Comparison of ENCODE assay signal across 8 cellular contexts in genomic region chr16:4474192-4474961, GRCh38. TPM values are rescaled to one million over a fixed set of nuclear protein-coding genes. Genes with fewer than 3 reads are reported as not detected.
DNase-seq lines count a peak whose midpoint lies in the region; ATAC-seq and FAIRE-seq lines count a peak whose summit lies in the region.

Gene NMRAL1 (minus strand): TSS chr16:4474625. CDS start chr16:4474132, 493 bp downstream.

- peak within 1 kb of the TSS; percentile 89 for H2AFZ ChIP-seq in neuronal stem cell (ENCODE audit: low read length)

- H3K27me3 ChIP-seq in neuronal stem cell (ENCODE audit: control insufficient read depth in 3 of 3, insufficient read depth in 3 of 3, low read depth in 1 of 3, low read length in 3 of 3) (peaks cover 0 to 5% (median 0%) of the 10 kb centered on the region in 3 experiments), subcutaneous abdominal adipose tissue (ENCODE audit: control insufficient read depth in 5 of 5, insufficient read depth in 4 of 5, low read length in 5 of 5) (no peaks in the 10 kb centered on the region)

- H3K27ac ChIP-seq in neuronal stem cell (replicated peaks; ENCODE audit: low read length), result no peak within 1 kb of the TSS
- peak within 1 kb of the TSS; percentile 70 for H3K27ac ChIP-seq in subcutaneous abdominal adipose tissue (ENCODE audit: low read depth, low read length)

- H3K4me1 ChIP-seq in neuronal stem cell (ENCODE audit: control insufficient read depth in 2 of 2, insufficient read depth in 1 of 2, low read depth in 1 of 2, low read length in 2 of 2), result peaks cover 3 to 7% of the 10 kb centered on the region in 2 donors
- H3K4me1 ChIP-seq in subcutaneous abdominal adipose tissue (ENCODE audit: control insufficient read depth in 5 of 5, insufficient read depth in 5 of 5, low read length in 5 of 5), result peaks cover 2 to 43% (median 27%) of the 10 kb centered on the region in 5 donors

- DNase-seq in AML-193 (lab: John Stamatoyannopoulos, UW) (peak; percentile 85 to 89), LHCN-M2 (ENCODE audit: low read depth) (peak; percentile 77), SK-MEL-5 (ENCODE audit: low read depth, low spot score) (peak; percentile 93), frontal cortex (ENCODE audit: low spot score in 2 of 2) (peak; percentile 78 to 85), neuronal stem cell (ENCODE audit: low spot score) (peak; percentile 59)
- peak; percentile 83 for DNase-seq in activated naive CD4-positive, alpha-beta T cell treated with Interleukin-2 at 50 U/mL for 16 hours

- H3K4me3 ChIP-seq in neuronal stem cell (ENCODE audit: low read length in 2 of 2), result peak within 1 kb of the TSS; percentile 53 to 79
- H3K4me3 ChIP-seq in subcutaneous abdominal adipose tissue (ENCODE audit: low read depth in 1 of 5, low read length in 5 of 5), result peak within 1 kb of the TSS; percentile 50 to 76 (median 67)

- peak within 1 kb of the TSS; percentile 91 for H3K23ac ChIP-seq in neuronal stem cell (ENCODE audit: low read depth, low read length, poor library complexity)

- peaks cover 5% of the 10 kb centered on the region for H3K79me1 ChIP-seq in neuronal stem cell (ENCODE audit: low read depth, low read length)

- no peak for FAIRE-seq in frontal cortex (lab: Jason Lieb, UNC)

- H2AK5ac ChIP-seq in neuronal stem cell (ENCODE audit: low read depth, low read length), result no peak within 1 kb of the TSS

- H3K36me3 ChIP-seq in neuronal stem cell (replicated peaks in 1 of 2; ENCODE audit: control insufficient read depth in 2 of 2, insufficient read depth in 2 of 2, low read length in 2 of 2) (no peaks in the 10 kb centered on the region), subcutaneous abdominal adipose tissue (ENCODE audit: control insufficient read depth in 5 of 5, insufficient read depth in 5 of 5, low read length in 5 of 5) (peaks cover 0 to 2% (median under 1%) of the 10 kb centered on the region in 5 donors)

- H3K9me3 ChIP-seq in neuronal stem cell (replicated peaks in 1 of 2; ENCODE audit: control insufficient read depth in 2 of 2, insufficient read depth in 1 of 2, low read depth in 1 of 2, low read length in 2 of 2) (peaks cover 4 to 9% of the 10 kb centered on the region in 2 donors), subcutaneous abdominal adipose tissue (ENCODE audit: control insufficient read depth in 5 of 5, low read length in 5 of 5) (no peaks in the 10 kb centered on the region)

- H3K4ac ChIP-seq in neuronal stem cell (ENCODE audit: low read length), result peak within 1 kb of the TSS; percentile 76

- H3K9ac ChIP-seq in neuronal stem cell (ENCODE audit: low read depth, low read length, poor library complexity) (peak within 1 kb of the TSS; percentile 84), subcutaneous abdominal adipose tissue (ENCODE audit: low read length in 5 of 5) (peak within 1 kb of the TSS in 3 of 5 donors; percentile 8 to 73 (median 51))

- WGBS in neuronal stem cell (ENCODE audit: extremely low coverage in 2 of 2, insufficient read length in 2 of 2, insufficient replicate concordance in 1 of 2), 2 donors, result no CpG with 5 or more reads among the region's 60 CpGs

- H3K18ac ChIP-seq in neuronal stem cell (ENCODE audit: low read length), result peak within 1 kb of the TSS; percentile 92

- H2BK15ac ChIP-seq in neuronal stem cell (ENCODE audit: low read length), result no peak within 1 kb of the TSS

- H4K91ac ChIP-seq in neuronal stem cell (ENCODE audit: low read depth, low read length, poor library complexity), result no peak within 1 kb of the TSS

- in situ Hi-C loops in SK-MEL-5 (cut with HindIII; ENCODE audit: low pct_unique_long_range_greater_than_20kb, low sequenced_read_pairs), result no loop called here

- peak within 1 kb of the TSS; percentile 61 for H2BK120ac ChIP-seq in neuronal stem cell (ENCODE audit: low read depth, low read length)

- no peak within 1 kb of the TSS for H4K8ac ChIP-seq in neuronal stem cell (ENCODE audit: low read depth, low read length)

- peak within 1 kb of the TSS; percentile 56 for H3K14ac ChIP-seq in neuronal stem cell (ENCODE audit: low read length)

- no peak within 1 kb of the TSS for H2BK12ac ChIP-seq in neuronal stem cell (ENCODE audit: low read length)

- H3K4me2 ChIP-seq in neuronal stem cell (ENCODE audit: insufficient read depth, low read length, poor library complexity, severe bottlenecking), result peak within 1 kb of the TSS; percentile 91

- no peak within 1 kb of the TSS for H2BK5ac ChIP-seq in neuronal stem cell (ENCODE audit: low read length)

- ATAC-seq in GM19351 (IDR thresholded peaks at IDR 0.05; ENCODE audit: unreplicated experiment), result peak; percentile 43

RNA-seq across cellular contexts. Expression of gene NMRAL1, which starts in this region (rescaled TPM):
- total RNA-seq in LHCN-M2 (2014; rRNA removed), result 27.6 and 40.7 TPM in 2 replicates
- polyA plus RNA-seq in LHCN-M2 (2012), result 30.0 TPM
- 33.7 and 34.5 TPM in 2 replicates for total RNA-seq in SK-MEL-5 (2014; rRNA removed; shearing (Covaris generic))
- polyA plus RNA-seq in SK-MEL-5 (2015; cell fraction: cytosol; rRNA removed), result 51.3 and 65.3 TPM in 2 replicates
- 106 and 115 TPM in 2 replicates for polyA plus RNA-seq in SK-MEL-5 (2015; cell fraction: nucleus; rRNA removed)
- 62.0 TPM for total RNA-seq in frontal cortex
- 37.3 TPM for polyA plus RNA-seq in neuronal stem cell (2013, experiment 1 of 2)
- polyA plus RNA-seq in neuronal stem cell (2013, experiment 2 of 2), result 36.3 TPM
